ENCODE assay signal across 5 cellular contexts in genomic region chr19:2713170-2713569, GRCh38. TPM values are rescaled to one million over a fixed set of nuclear protein-coding genes. Genes with fewer than 3 reads are reported as not detected.
"Had no signal": no experiment of that assay in that cellular context is flagged by ENCODE, and none has a peak within 500 bp of the region (broad histone marks: within the 10 kb centered on the region; RNA-seq: fewer than 3 reads in every experiment).

No MANE protein-coding gene starts in this region.

RNA-seq across cellular contexts. Expression of gene DIRAS1, which starts 8.0 kb away (rescaled TPM):
- total RNA-seq: activated CD4-positive, alpha-beta memory T cell treated with anti-CD3 and anti-CD28 coated beads, Interleukin-2, amount 10 ng/mL, durations not matched to agents 7 days and 5 days; activated CD4-positive, alpha-beta T cell treated with anti-CD3 and anti-CD28 coated beads, Interleukin-2, amount 10 ng/mL, durations not matched to agents 7 days and 5 days; activated CD8-positive, alpha-beta memory T cell treated with anti-CD3 and anti-CD28 coated beads, Interleukin-2, amount 10 ng/mL, durations not matched to agents 7 days and 5 days; activated CD8-positive, alpha-beta T cell treated with anti-CD3 and anti-CD28 coated beads, Interleukin-2, amount 10 ng/mL, durations not matched to agents 7 days and 5 days; T-helper 1 cell treated with Interleukin-12 subunit alpha and Interleukin-12 subunit beta and Interleukin-4 antibody, amounts not matched to agents 30 ng/mL and 1 ng/mL, for 36 hours had no signal

RNA-seq across cellular contexts. Expression of gene GNG7, which starts 10.7 kb away (rescaled TPM):
- total RNA-seq: activated CD8-positive, alpha-beta memory T cell treated with anti-CD3 and anti-CD28 coated beads, Interleukin-2, amount 10 ng/mL, durations not matched to agents 7 days and 5 days had no signal
